In the genomic region with DNA sequence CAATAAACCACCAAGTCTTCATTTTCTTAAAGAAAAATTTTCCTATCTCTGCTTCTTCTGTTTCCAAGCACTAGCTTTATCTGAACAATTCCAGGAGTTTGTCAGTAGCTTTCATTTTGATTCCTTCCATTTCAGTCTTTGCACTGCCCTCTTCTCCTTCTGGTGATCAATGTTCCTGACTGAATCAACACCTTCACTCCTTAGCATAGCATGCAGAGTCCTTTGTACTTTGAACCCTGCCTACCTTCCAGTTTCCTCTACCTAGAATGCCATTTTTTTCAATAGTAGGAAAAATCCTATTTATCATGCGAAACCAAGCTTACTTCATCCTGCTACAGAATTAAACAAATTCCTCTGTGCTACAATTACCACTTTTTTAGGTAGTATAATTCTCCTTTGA, we compare ENCODE assay signal across 20 cellular contexts. TPM values are rescaled to one million over a fixed set of nuclear protein-coding genes. Genes with fewer than 3 reads are reported as not detected.
DNase-seq lines count a peak whose midpoint lies in the region; ATAC-seq, FAIRE-seq and TF ChIP-seq lines count a peak whose summit lies in the region.
"Had no signal": no experiment of that assay in that cellular context is flagged by ENCODE, and none has a peak within 500 bp of the region (broad histone marks: within the 10 kb centered on the region; RNA-seq: fewer than 3 reads in every experiment).

No MANE protein-coding gene starts in this region.

- no peak for TF ChIP-seq RAD21 in SK-N-SH (IDR thresholded peaks at IDR 0.05; ENCODE audit: low read length)
- no peak for TF ChIP-seq RAD21 in K562 (CRISPR knock-in tag; conservative IDR thresholded peaks at IDR 0.05 in 1 of 2, IDR thresholded peaks at IDR 0.05 in 1 of 2)

- TF ChIP-seq POLR2A in K562 (conservative IDR thresholded peaks at IDR 0.05): no peak

- WGBS in SK-N-SH (ENCODE audit: low lambda C conversion rate): 93% methylated on average over 1 of the region's 1 CpG
- 89% methylated on average over 1 of the region's 1 CpG for WGBS in K562 (ENCODE audit: insufficient coverage, low coverage, missing lambda C conversion rate)

- FAIRE-seq in K562 (lab: Jason Lieb, UNC): no peak
- FAIRE-seq: G401.6, GM12891 had no signal

- no peak for DNase-seq in SK-N-SH
- DNase-seq in Caco-2: no peak
- no peak for DNase-seq in K562 (ENCODE audit: extremely low read depth in 1 of 4, low spot score in 3 of 4)
- DNase-seq in neural crest cell (ENCODE audit: low read depth, low spot score): no peak
- no peak for DNase-seq in NCI-H1105 (lab: John Stamatoyannopoulos, UW)
- no peak for DNase-seq in BE2C
- DNase-seq: AML-193; CD4-positive, CD25-positive, alpha-beta regulatory T cell; DMS79; EL; HCEC 1CT; HFFc6 had no signal

- no peak for TF ChIP-seq CTCF in SK-N-SH (IDR thresholded peaks at IDR 0.05)
- TF ChIP-seq CTCF in Caco-2 (IDR thresholded peaks at IDR 0.05; ENCODE audit: insufficient read depth in 1 of 2, low read depth in 1 of 2, low read length in 1 of 2, severe bottlenecking in 1 of 2, unreplicated experiment in 1 of 2): no peak
- no peak for TF ChIP-seq CTCF in K562 (IDR thresholded peaks at IDR 0.05 in 2 of 3, conservative IDR thresholded peaks at IDR 0.05 in 1 of 3; ENCODE audit: insufficient read depth in 2 of 3, low read depth in 1 of 3, low read length in 3 of 3)
- TF ChIP-seq CTCF in neural crest cell (conservative IDR thresholded peaks at IDR 0.05): no peak
- no peak for TF ChIP-seq CTCF in BE2C (IDR thresholded peaks at IDR 0.05; ENCODE audit: low read depth, low read length)

- no peaks in the 10 kb centered on the region for H3K27me3 ChIP-seq in SK-N-SH (ENCODE audit: insufficient read depth)
- no peaks in the 10 kb centered on the region for H3K27me3 ChIP-seq in Caco-2 (replicated peaks; ENCODE audit: control insufficient read depth, insufficient read depth, low read length)
- H3K27me3 ChIP-seq in K562 (ENCODE audit: control insufficient read depth in 2 of 2, insufficient read depth in 2 of 2, low read length in 2 of 2): no peaks in the 10 kb centered on the region
- H3K27me3 ChIP-seq in BE2C: no peaks in the 10 kb centered on the region
- H3K27me3 ChIP-seq: BLaER1 treated with 17β-estradiol and CSF1 and Interleukin-3, amounts not matched to agents 10 nM and 100 nM had no signal

- H3K9me1 ChIP-seq in K562 (ENCODE audit: control insufficient read depth, insufficient read depth, low read length): no peaks in the 10 kb centered on the region

- peaks cover 12% of the 10 kb centered on the region for H3K36me3 Mint-ChIP-seq in Caco-2 (ENCODE audit: insufficient read depth, unreplicated experiment)
- H3K36me3 Mint-ChIP-seq in neural crest cell (ENCODE audit: low read depth): peaks cover 6% of the 10 kb centered on the region

- H3K27me3 Mint-ChIP-seq in Caco-2 (ENCODE audit: insufficient read depth, unreplicated experiment): no peaks in the 10 kb centered on the region
- peaks cover 37% of the 10 kb centered on the region for H3K27me3 Mint-ChIP-seq in neural crest cell (ENCODE audit: low read depth)

- H3K4me1 ChIP-seq in SK-N-SH (ENCODE audit: control insufficient read depth in 1 of 2, insufficient read depth in 2 of 2, low read depth in 1 of 2, low read length in 1 of 2) (peaks cover 0 to 8% of the 10 kb centered on the region in 2 experiments; a peak in 2 of 4 replicates), Caco-2 (peaks cover 26% of the 10 kb centered on the region), K562 (replicated peaks in 1 of 2; ENCODE audit: control insufficient read depth in 2 of 2, insufficient read depth in 2 of 2, low read length in 2 of 2) (peaks cover 4 to 11% of the 10 kb centered on the region in 2 experiments; a peak in 3 of 5 replicates), BE2C (0 out of 2 replicates have a peak, but pooled peaks cover 2% of the 10 kb centered on the region)

- no peaks in the 10 kb centered on the region for H3K9me3 Mint-ChIP-seq in Caco-2 (ENCODE audit: unreplicated experiment)
- H3K9me3 Mint-ChIP-seq in neural crest cell: peaks cover 7% of the 10 kb centered on the region

- peaks cover 0 to 5% of the 10 kb centered on the region in 2 experiments for H3K36me3 ChIP-seq in SK-N-SH (replicated peaks in 1 of 2; ENCODE audit: control insufficient read depth in 1 of 2, insufficient read depth in 2 of 2, low read length in 1 of 2)
- H3K36me3 ChIP-seq in Caco-2 (ENCODE audit: control insufficient read depth, insufficient read depth, low read length): no peaks in the 10 kb centered on the region; the same call in 1 of the 2 replicates
- peaks cover 8% of the 10 kb centered on the region; the same call in 1 of the 3 replicates for H3K36me3 ChIP-seq in K562 (ENCODE audit: control insufficient read depth, insufficient read depth, low read length)
- H3K36me3 ChIP-seq in BE2C: no peaks in the 10 kb centered on the region; the same call in 1 of the 2 replicates

- intact Hi-C loops in Caco-2 (cut with micrococcal nuclease; ENCODE audit: unreplicated experiment): loop anchor here (2.0 to 10.0 kb wide), 2 partner anchors 53 to 81 kb away; partner anchors contain the start of genes ACADSB, FAM24B and IKZF5
- intact Hi-C loops in K562 (cut with micrococcal nuclease): no loop called here

- in situ Hi-C loops in K562 (cut with MboI): no loop called here

- H3K27ac ChIP-seq in SK-N-SH (ENCODE audit: low read depth in 2 of 2, low read length in 1 of 2) (no peak overlapping the region), K562 (ENCODE audit: extremely low read depth, low read depth, low read length) (no peak overlapping the region; the same call in 2 of the 3 replicates)
- H3K27ac ChIP-seq: 22Rv1; BLaER1 treated with 17β-estradiol and CSF1 and Interleukin-3, amounts not matched to agents 10 nM and 100 nM had no signal

- no peaks in the 10 kb centered on the region for H3K9me3 ChIP-seq in SK-N-SH
- no peaks in the 10 kb centered on the region for H3K9me3 ChIP-seq in Caco-2
- no peaks in the 10 kb centered on the region for H3K9me3 ChIP-seq in K562 (replicated peaks; ENCODE audit: control insufficient read depth, insufficient read depth, low read depth, low read length)
- H3K9me3 ChIP-seq in BE2C: peaks cover 7% of the 10 kb centered on the region

- H2AFZ ChIP-seq in SK-N-SH (ENCODE audit: low read depth): no peak overlapping the region
- H2AFZ ChIP-seq in K562 (ENCODE audit: low read depth, low read length): no peak overlapping the region

- H3K4me2 ChIP-seq in SK-N-SH: peak overlapping the region; percentile 69; the same call in 1 of the 2 replicates
- H3K4me2 ChIP-seq in K562 (ENCODE audit: insufficient read depth, low read length): peak overlapping the region; percentile 43

- H3K79me2 ChIP-seq in SK-N-SH (ENCODE audit: insufficient read depth) (peaks cover 30% of the 10 kb centered on the region), K562 (ENCODE audit: control insufficient read depth, insufficient read depth, low read length) (peaks cover 44% of the 10 kb centered on the region)

- ATAC-seq in SK-N-SH treated with all-trans-retinoic acid at 6 μM for 48 hours (no peak), K562 (no peak), HG03175 (IDR thresholded peaks at IDR 0.05; ENCODE audit: unreplicated experiment) (no peak)

- H3F3A ChIP-seq in SK-N-SH (replicated peaks; ENCODE audit: insufficient read depth): no peaks in the 10 kb centered on the region

- H3K27ac Mint-ChIP-seq in Caco-2 (ENCODE audit: unreplicated experiment) (no peak overlapping the region), neural crest cell (ENCODE audit: unreplicated experiment) (no peak overlapping the region)
- H3K27ac Mint-ChIP-seq: HFFc6 had no signal

- POLR2A ChIA-PET in SK-N-SH (lab: Yijun Ruan, JAX): no interaction called here
- POLR2A ChIA-PET in Caco-2 (lab: Charles Lee): interaction anchor here (0.6 kb wide), 2 partner anchors 25 to 77 kb away, joined by 3 read pairs; no protein-coding TSS in a partner anchor
- POLR2A ChIA-PET in K562 (lab: Yijun Ruan, JAX): interaction anchor here (0.6 to 0.8 kb wide), 2 partner anchors 12 to 270 kb away, joined by 3 read pairs; no protein-coding TSS in a partner anchor

- H3K9ac ChIP-seq in SK-N-SH (no peak overlapping the region), K562 (ENCODE audit: insufficient read depth in 1 of 2, low read depth in 2 of 2, low read length in 2 of 2) (peak overlapping the region in 1 of 2 experiments; percentile 84; a peak in 1 of 4 replicates)
- H3K9ac ChIP-seq: BLaER1 treated with 17β-estradiol and CSF1 and Interleukin-3, amounts not matched to agents 10 nM and 100 nM had no signal

- BruUV-seq in Caco-2 (replicated peaks; lab: Mats Ljungman, UMichigan): no TSS peak
- BruUV-seq in K562 (replicated peaks; lab: Mats Ljungman, UMichigan): no TSS peak

- TF ChIP-seq EP300 in SK-N-SH (IDR thresholded peaks at IDR 0.05; ENCODE audit: borderline replicate concordance in 1 of 2, low read depth in 1 of 2, low read length in 1 of 2) (no peak), K562 (IDR thresholded peaks at IDR 0.05; ENCODE audit: low read length) (no peak)

- no peaks in the 10 kb centered on the region for H3K9me2 ChIP-seq in SK-N-SH

- H4K20me1 ChIP-seq in SK-N-SH (ENCODE audit: insufficient read depth): no peaks in the 10 kb centered on the region
- H4K20me1 ChIP-seq in K562 (replicated peaks; ENCODE audit: control insufficient read depth, insufficient read depth, low read length): no peaks in the 10 kb centered on the region
- H4K20me1 ChIP-seq: BLaER1 treated with 17β-estradiol and CSF1 and Interleukin-3, amounts not matched to agents 10 nM and 100 nM had no signal

- H3K4me3 Mint-ChIP-seq in Caco-2 (ENCODE audit: unreplicated experiment) (peak overlapping the region; percentile 62), neural crest cell (peak overlapping the region; percentile 42)

- H3K4me3 ChIP-seq in SK-N-SH (ENCODE audit: low read depth in 2 of 2, low read length in 1 of 2): no peak overlapping the region
- no peak overlapping the region for H3K4me3 ChIP-seq in Caco-2 (ENCODE audit: low read depth, low read length)
- H3K4me3 ChIP-seq in K562: no peak overlapping the region
- H3K4me3 ChIP-seq in BE2C (ENCODE audit: low read depth, low read length): no peak overlapping the region
- H3K4me3 ChIP-seq: BLaER1 treated with 17β-estradiol and CSF1 and Interleukin-3, amounts not matched to agents 10 nM and 100 nM had no signal

- CTCF ChIA-PET in SK-N-SH (lab: Yijun Ruan, JAX): interaction anchor here (1.0 to 1.4 kb wide), 2 partner anchors 24 to 44 kb away, joined by 3 to 8 read pairs; partner anchors contain the start of gene PSTK
- CTCF ChIA-PET in Caco-2 (lab: Charles Lee): interaction anchor here (1.0 kb wide), 1 partner anchor 25 kb away, joined by 3 read pairs; the partner anchor contains the start of gene PSTK
- CTCF ChIA-PET in K562 (lab: Yijun Ruan, JAX; ENCODE audit: low intra/inter-chr PET ratio): no interaction called here

- H3K4me1 Mint-ChIP-seq in Caco-2 (ENCODE audit: low read depth, unreplicated experiment): peaks cover 20% of the 10 kb centered on the region
- H3K4me1 Mint-ChIP-seq in neural crest cell: peaks cover 22% of the 10 kb centered on the region

RNA-seq across cellular contexts. Expression of gene C10orf88, which starts 1.9 kb away (rescaled TPM):
- polyA plus RNA-seq in SK-N-SH (2012; rRNA removed): 2.7 and 3.6 TPM in 2 replicates
- 4.7 and 5.6 TPM in 2 replicates for polyA plus RNA-seq in SK-N-SH (2012; cell fraction: cytosol; rRNA removed)
- 3.5 and 7.4 TPM in 2 replicates for polyA plus RNA-seq in SK-N-SH (2012; cell fraction: nucleus; rRNA removed)
- 8.7 and 11.7 TPM in 2 replicates for total RNA-seq in Caco-2 (2022)
- 4.6 and 15.2 TPM in 2 replicates for total RNA-seq in K562 (2011; cell fraction: chromatin; rRNA removed; ENCODE audit: low replicate concordance)
- total RNA-seq in K562 (2011; cell fraction: nucleolus; rRNA removed): 1.3 and 1.7 TPM in 2 replicates
- total RNA-seq in K562 (2011; cell fraction: nucleoplasm; rRNA removed): 2.5 and 4.4 TPM in 2 replicates
- total RNA-seq in K562 (2014; rRNA removed): 5.5 and 7.5 TPM in 2 replicates
- 9.2 and 10.8 TPM in 2 replicates for total RNA-seq in K562 (2014; rRNA removed; fragmentation: Illumina TruSeq; extraction: Trizol)
- total RNA-seq in K562 (2015; rRNA removed; fragmentation: Illumina TruSeq; extraction: Trizol): 6.2 and 7.5 TPM in 2 replicates
- total RNA-seq in K562 (2021): 6.5 and 7.8 TPM in 2 replicates
- 4.8 and 7.5 TPM in 2 replicates for polyA plus RNA-seq in K562 (2011; rRNA removed)
- polyA plus RNA-seq in K562 (2011; cell fraction: cytosol; rRNA removed): 1.1 and 1.8 TPM in 2 replicates
- 3.9 and 5.2 TPM in 2 replicates for polyA plus RNA-seq in K562 (2011; cell fraction: nucleus; rRNA removed)
- 4.6 and 7.1 TPM in 2 replicates for polyA plus RNA-seq in K562 (2012)
- polyA plus RNA-seq in K562 (2014; fragmentation: Illumina TruSeq; extraction: Trizol): 9.6 and 10.1 TPM in 2 replicates
- 1 to 10 TPM; 2.5 to 3.0 TPM for polyA plus RNA-seq in K562 (2014; fragmentation: Nextera tagmentation; extraction: Ambion mirVana)
- 5.4 and 6.7 TPM in 2 replicates for polyA plus RNA-seq in K562 (2014; rRNA removed)
- polyA minus RNA-seq in K562 (2011; rRNA and poly(A)+ RNA removed): 11.9 and 13.3 TPM in 2 replicates
- polyA minus RNA-seq in K562 (2011; cell fraction: cytosol; rRNA and poly(A)+ RNA removed): 2.1 and 2.9 TPM in 2 replicates
- 1.9 and 7.8 TPM in 2 replicates for polyA minus RNA-seq in K562 (2011; cell fraction: nucleus; rRNA and poly(A)+ RNA removed)
- 11.8 and 13.5 TPM in 2 replicates for total RNA-seq in neural crest cell
- polyA plus RNA-seq in BE2C (2012; ENCODE audit: insufficient read depth, insufficient read length, low read depth): 14.4 TPM

RNA-seq across cellular contexts. Expression of gene PSTK, which starts 24.3 kb away (rescaled TPM):
- polyA plus RNA-seq in SK-N-SH (2012; rRNA removed) (8.4 and 9.5 TPM in 2 replicates), K562 (2011; rRNA removed) (18.9 and 21.5 TPM in 2 replicates), K562 (2014; fragmentation: Illumina TruSeq; extraction: Trizol) (16.3 and 16.4 TPM in 2 replicates), K562 (2014; fragmentation: Nextera tagmentation; extraction: Ambion mirVana) (10 to 100 TPM; 46.5 to 49.7 TPM), K562 (2014; rRNA removed) (19.3 and 23.3 TPM in 2 replicates)
- 8.5 and 9.9 TPM in 2 replicates for polyA plus RNA-seq in SK-N-SH (2012; cell fraction: cytosol; rRNA removed)
- polyA plus RNA-seq in SK-N-SH (2012; cell fraction: nucleus; rRNA removed): 5.7 and 9.7 TPM in 2 replicates
- total RNA-seq in Caco-2 (2022) (8.2 and 9.1 TPM in 2 replicates), K562 (2014; rRNA removed) (10.5 and 13.2 TPM in 2 replicates), K562 (2014; rRNA removed; fragmentation: Illumina TruSeq; extraction: Trizol) (16.3 and 18.9 TPM in 2 replicates), K562 (2015; rRNA removed; fragmentation: Illumina TruSeq; extraction: Trizol) (12.7 and 13.8 TPM in 2 replicates), K562 (2021) (14.3 and 17.0 TPM in 2 replicates), neural crest cell (5.8 and 6.8 TPM in 2 replicates)
- total RNA-seq in K562 (2011; cell fraction: chromatin; rRNA removed; ENCODE audit: low replicate concordance): 7.6 and 11.3 TPM in 2 replicates
- total RNA-seq in K562 (2011; cell fraction: nucleolus; rRNA removed): 4.2 and 6.6 TPM in 2 replicates
- total RNA-seq in K562 (2011; cell fraction: nucleoplasm; rRNA removed): 9.5 and 17.5 TPM in 2 replicates
- 7.3 and 11.0 TPM in 2 replicates for polyA plus RNA-seq in K562 (2011; cell fraction: cytosol; rRNA removed)
- 8.7 and 9.7 TPM in 2 replicates for polyA plus RNA-seq in K562 (2011; cell fraction: nucleus; rRNA removed)
- 11.5 and 14.8 TPM in 2 replicates for polyA plus RNA-seq in K562 (2012)
- polyA minus RNA-seq in K562 (2011; rRNA and poly(A)+ RNA removed): 12.3 and 12.8 TPM in 2 replicates
- 4.7 and 4.9 TPM in 2 replicates for polyA minus RNA-seq in K562 (2011; cell fraction: cytosol; rRNA and poly(A)+ RNA removed)
- polyA minus RNA-seq in K562 (2011; cell fraction: nucleus; rRNA and poly(A)+ RNA removed): 5.4 and 7.1 TPM in 2 replicates
- 14.9 TPM for polyA plus RNA-seq in BE2C (2012; ENCODE audit: insufficient read depth, insufficient read length, low read depth)

RNA-seq across cellular contexts. Expression of gene FAM24A, which starts 45.5 kb away (rescaled TPM):
- polyA plus RNA-seq in SK-N-SH (2012; rRNA removed): not detected in 2 replicates
- not detected in 2 replicates for polyA plus RNA-seq in SK-N-SH (2012; cell fraction: cytosol; rRNA removed)
- polyA plus RNA-seq in SK-N-SH (2012; cell fraction: nucleus; rRNA removed): not detected in 2 replicates
- not detected in 2 replicates for total RNA-seq in Caco-2 (2022)
- not detected in 2 replicates for total RNA-seq in K562 (2011; cell fraction: chromatin; rRNA removed; ENCODE audit: low replicate concordance)
- total RNA-seq in K562 (2011; cell fraction: nucleolus; rRNA removed): not detected in 2 replicates
- not detected in 2 replicates for total RNA-seq in K562 (2011; cell fraction: nucleoplasm; rRNA removed)
- not detected in 2 replicates for total RNA-seq in K562 (2014; rRNA removed)
- not detected in 2 replicates for total RNA-seq in K562 (2014; rRNA removed; fragmentation: Illumina TruSeq; extraction: Trizol)
- total RNA-seq in K562 (2015; rRNA removed; fragmentation: Illumina TruSeq; extraction: Trizol): not detected in 2 replicates
- total RNA-seq in K562 (2021): not detected in 2 replicates
- not detected in 2 replicates for polyA plus RNA-seq in K562 (2011; rRNA removed)
- polyA plus RNA-seq in K562 (2011; cell fraction: cytosol; rRNA removed): not detected in 2 replicates
- polyA plus RNA-seq in K562 (2011; cell fraction: nucleus; rRNA removed): not detected in 2 replicates
- polyA plus RNA-seq in K562 (2012): not detected in 2 replicates
- not detected in 2 replicates for polyA plus RNA-seq in K562 (2014; fragmentation: Illumina TruSeq; extraction: Trizol)
- not detected for polyA plus RNA-seq in K562 (2014; fragmentation: Nextera tagmentation; extraction: Ambion mirVana)
- not detected in 2 replicates for polyA plus RNA-seq in K562 (2014; rRNA removed)
- polyA minus RNA-seq in K562 (2011; rRNA and poly(A)+ RNA removed): not detected in 2 replicates
- polyA minus RNA-seq in K562 (2011; cell fraction: cytosol; rRNA and poly(A)+ RNA removed): not detected in 2 replicates
- polyA minus RNA-seq in K562 (2011; cell fraction: nucleus; rRNA and poly(A)+ RNA removed): not detected in 2 replicates
- total RNA-seq in neural crest cell: not detected in 2 replicates
- polyA plus RNA-seq in BE2C (2012; ENCODE audit: insufficient read depth, insufficient read length, low read depth): not detected
- total RNA-seq: A673; CD4-positive, CD25-positive, alpha-beta regulatory T cell; H4; HFFc6 had no signal
- polyA plus RNA-seq: CD4-positive, CD25-positive, alpha-beta regulatory T cell had no signal

RNA-seq across cellular contexts. Expression of gene IKZF5, which starts 52.7 kb away (rescaled TPM):
- polyA plus RNA-seq in SK-N-SH (2012; rRNA removed) (2.9 and 4.3 TPM in 2 replicates), K562 (2011; rRNA removed) (12.4 and 12.5 TPM in 2 replicates), K562 (2014; fragmentation: Illumina TruSeq; extraction: Trizol) (12.9 and 19.6 TPM in 2 replicates), K562 (2014; fragmentation: Nextera tagmentation; extraction: Ambion mirVana) (10 to 100 TPM; 11.2 to 13.8 TPM), K562 (2014; rRNA removed) (8.5 and 13.6 TPM in 2 replicates)
- polyA plus RNA-seq in SK-N-SH (2012; cell fraction: cytosol; rRNA removed): 3.4 and 3.7 TPM in 2 replicates
- polyA plus RNA-seq in SK-N-SH (2012; cell fraction: nucleus; rRNA removed): 4.7 and 8.7 TPM in 2 replicates
- total RNA-seq in Caco-2 (2022) (10.4 and 11.6 TPM in 2 replicates), K562 (2014; rRNA removed) (3.8 and 5.4 TPM in 2 replicates), K562 (2014; rRNA removed; fragmentation: Illumina TruSeq; extraction: Trizol) (6.1 and 8.5 TPM in 2 replicates), K562 (2015; rRNA removed; fragmentation: Illumina TruSeq; extraction: Trizol) (4.4 and 5.4 TPM in 2 replicates), K562 (2021) (11.3 and 12.7 TPM in 2 replicates), neural crest cell (12.1 and 14.1 TPM in 2 replicates)
- 9.1 and 30.0 TPM in 2 replicates for total RNA-seq in K562 (2011; cell fraction: chromatin; rRNA removed; ENCODE audit: low replicate concordance)
- total RNA-seq in K562 (2011; cell fraction: nucleolus; rRNA removed): 5.0 and 6.7 TPM in 2 replicates
- total RNA-seq in K562 (2011; cell fraction: nucleoplasm; rRNA removed): 12.0 and 18.2 TPM in 2 replicates
- 5.4 and 6.6 TPM in 2 replicates for polyA plus RNA-seq in K562 (2011; cell fraction: cytosol; rRNA removed)
- 12.2 and 12.3 TPM in 2 replicates for polyA plus RNA-seq in K562 (2011; cell fraction: nucleus; rRNA removed)
- polyA plus RNA-seq in K562 (2012): 4.7 and 7.7 TPM in 2 replicates
- polyA minus RNA-seq in K562 (2011; rRNA and poly(A)+ RNA removed): 13.9 and 15.3 TPM in 2 replicates
- 4.0 and 5.3 TPM in 2 replicates for polyA minus RNA-seq in K562 (2011; cell fraction: cytosol; rRNA and poly(A)+ RNA removed)
- polyA minus RNA-seq in K562 (2011; cell fraction: nucleus; rRNA and poly(A)+ RNA removed): 5.5 and 10.9 TPM in 2 replicates
- 6.9 TPM for polyA plus RNA-seq in BE2C (2012; ENCODE audit: insufficient read depth, insufficient read length, low read depth)

RNA-seq across cellular contexts. Expression of gene ACADSB, which starts 52.9 kb away (rescaled TPM):
- polyA plus RNA-seq in SK-N-SH (2012; rRNA removed) (5.9 and 9.6 TPM in 2 replicates), K562 (2011; rRNA removed) (8.0 TPM in 2 replicates), K562 (2014; fragmentation: Illumina TruSeq; extraction: Trizol) (5.0 and 5.8 TPM in 2 replicates), K562 (2014; fragmentation: Nextera tagmentation; extraction: Ambion mirVana) (1 to 10 TPM; 4.7 to 9.1 TPM), K562 (2014; rRNA removed) (5.5 and 6.0 TPM in 2 replicates)
- 9.3 and 9.9 TPM in 2 replicates for polyA plus RNA-seq in SK-N-SH (2012; cell fraction: cytosol; rRNA removed)
- polyA plus RNA-seq in SK-N-SH (2012; cell fraction: nucleus; rRNA removed): 4.1 and 10.4 TPM in 2 replicates
- total RNA-seq in Caco-2 (2022) (23.5 and 25.3 TPM in 2 replicates), K562 (2014; rRNA removed) (2.9 TPM in 2 replicates), K562 (2014; rRNA removed; fragmentation: Illumina TruSeq; extraction: Trizol) (4.0 and 5.7 TPM in 2 replicates), K562 (2015; rRNA removed; fragmentation: Illumina TruSeq; extraction: Trizol) (4.6 TPM in 2 replicates), K562 (2021) (7.8 and 8.0 TPM in 2 replicates), neural crest cell (16.8 and 17.2 TPM in 2 replicates)
- total RNA-seq in K562 (2011; cell fraction: chromatin; rRNA removed; ENCODE audit: low replicate concordance): 4.9 and 17.0 TPM in 2 replicates
- 2.0 and 4.6 TPM in 2 replicates for total RNA-seq in K562 (2011; cell fraction: nucleolus; rRNA removed)
- total RNA-seq in K562 (2011; cell fraction: nucleoplasm; rRNA removed): 3.4 and 5.6 TPM in 2 replicates
- polyA plus RNA-seq in K562 (2011; cell fraction: cytosol; rRNA removed): 1.2 and 2.4 TPM in 2 replicates
- polyA plus RNA-seq in K562 (2011; cell fraction: nucleus; rRNA removed): 6.6 and 15.4 TPM in 2 replicates
- polyA plus RNA-seq in K562 (2012): 3.4 TPM in 2 replicates
- polyA minus RNA-seq in K562 (2011; rRNA and poly(A)+ RNA removed): 6.0 and 6.2 TPM in 2 replicates
- 2.4 and 3.2 TPM in 2 replicates for polyA minus RNA-seq in K562 (2011; cell fraction: cytosol; rRNA and poly(A)+ RNA removed)
- polyA minus RNA-seq in K562 (2011; cell fraction: nucleus; rRNA and poly(A)+ RNA removed): 3.1 and 6.6 TPM in 2 replicates
- 3.4 TPM for polyA plus RNA-seq in BE2C (2012; ENCODE audit: insufficient read depth, insufficient read length, low read depth)
